In the genomic region with DNA sequence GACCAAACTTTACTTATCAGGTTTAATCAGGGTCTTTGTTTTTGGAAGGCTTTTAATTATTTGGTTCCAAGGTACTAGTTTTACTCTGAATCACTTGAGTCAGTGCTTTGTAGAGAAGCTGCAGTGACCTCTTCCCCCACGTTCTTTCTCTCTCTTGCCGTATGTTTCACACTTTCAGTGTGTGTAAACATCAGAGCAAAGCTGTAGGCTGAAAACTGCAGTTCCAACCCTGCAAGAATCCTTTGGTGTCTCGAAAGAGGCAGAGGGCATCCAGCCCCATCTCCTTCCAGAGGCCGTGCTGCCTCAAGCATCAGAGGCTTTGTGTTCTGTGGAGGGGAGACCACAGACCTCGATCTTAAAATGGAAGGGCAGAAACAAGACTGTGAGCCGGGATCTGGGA, we compare ENCODE assay signal across 26 cellular contexts. TPM values are rescaled to one million over a fixed set of nuclear protein-coding genes. Genes with fewer than 3 reads are reported as not detected.
DNase-seq lines count a peak whose midpoint lies in the region; ATAC-seq, FAIRE-seq and TF ChIP-seq lines count a peak whose summit lies in the region.
"Had no signal": no experiment of that assay in that cellular context is flagged by ENCODE, and none has a peak within 500 bp of the region (broad histone marks: within the 10 kb centered on the region; RNA-seq: fewer than 3 reads in every experiment).

No MANE protein-coding gene starts in this region.

- H2AK5ac ChIP-seq in H1 (ENCODE audit: low read depth, low read length) = no peak overlapping the region
- no peak overlapping the region for H2AK5ac ChIP-seq in neuronal stem cell (ENCODE audit: low read depth, low read length)

- H4K8ac ChIP-seq in H1 (ENCODE audit: extremely low read depth, insufficient read depth, low read length) = no peak overlapping the region
- no peak overlapping the region for H4K8ac ChIP-seq in neuronal stem cell (ENCODE audit: low read depth, low read length)

- no peaks in the 10 kb centered on the region for H3K79me2 ChIP-seq in H1 (ENCODE audit: control insufficient read depth in 1 of 2, insufficient read depth in 2 of 2, low read length in 2 of 2)

- intact Hi-C loops in activated CD4-positive, alpha-beta T cell treated with anti-CD3 and anti-CD28 coated beads, Interleukin-2, amount 10 ng/mL, durations not matched to agents 24 days and 14 days (cut with micrococcal nuclease) = no loop called here
- intact Hi-C loops in activated CD4-positive, alpha-beta T cell treated with anti-CD3 and anti-CD28 coated beads for 36 hours (cut with DNase I, micrococcal nuclease) = no loop called here

- peak overlapping the region; percentile 7 to 63 (median 40); a peak in 20 of 22 replicates for H3K4me2 ChIP-seq in BLaER1 treated with 17β-estradiol and CSF1 and Interleukin-3, amounts not matched to agents 10 nM and 100 nM
- H3K4me2 ChIP-seq in H1 (ENCODE audit: insufficient read depth in 1 of 2, low read depth in 2 of 2, low read length in 2 of 2) (no peak overlapping the region), neuronal stem cell (ENCODE audit: insufficient read depth, low read length, poor library complexity, severe bottlenecking) (no peak overlapping the region)
- H3K4me2 ChIP-seq: A549 had no signal

- H3K79me1 ChIP-seq in H1 (ENCODE audit: low read depth, low read length) (no peaks in the 10 kb centered on the region), neuronal stem cell (ENCODE audit: low read depth, low read length) (no peaks in the 10 kb centered on the region)

- H3K18ac ChIP-seq in H1 (ENCODE audit: extremely low read depth, low read length) (no peak overlapping the region), neuronal stem cell (ENCODE audit: low read length) (no peak overlapping the region)

- peak; percentile 49 for DNase-seq in activated CD4-positive, alpha-beta T cell treated with anti-CD3 and anti-CD28 coated beads, Interleukin-2, amount 10 ng/mL, durations not matched to agents 24 days and 14 days
- no peak for DNase-seq in activated CD4-positive, alpha-beta T cell treated with anti-CD3 and anti-CD28 coated beads for 36 hours
- DNase-seq in H1 (ENCODE audit: low read depth in 1 of 2, low spot score in 2 of 2) = no peak
- no peak for DNase-seq in neuronal stem cell (ENCODE audit: low spot score)
- DNase-seq in HK-2 (ENCODE audit: unreplicated experiment) = no peak
- DNase-seq in NCI-H1436 treated with DMSO at 0.1 percent for 48 hours (lab: John Stamatoyannopoulos, UW) = no peak
- no peak for DNase-seq in LoVo (ENCODE audit: low spot score)
- DNase-seq: 8988T; ACHN; AML-193; BE2C; Caco-2; CD4-positive, CD25-positive, alpha-beta regulatory T cell; CD8-positive, alpha-beta T cell; DMS153; DND-41; GM23248; HFFc6 had no signal

- CTCF ChIA-PET in activated CD4-positive, alpha-beta T cell treated with anti-CD3 and anti-CD28 coated beads for 36 hours (lab: Charles Lee) = no interaction called here
- CTCF ChIA-PET in H1 (lab: Charles Lee; ENCODE audit: partially characterized antibody) = interaction anchor here (0.7 to 1.6 kb wide), 5 partner anchors 9 to 1349 kb away, joined by 3 to 7 read pairs (median 4); no protein-coding TSS in a partner anchor

- peak overlapping the region in 3 of 11 experiments; percentile 10 to 57 (median 42); a peak in 3 of 22 replicates for H3K27ac ChIP-seq in BLaER1 treated with 17β-estradiol and CSF1 and Interleukin-3, amounts not matched to agents 10 nM and 100 nM
- no peak overlapping the region for H3K27ac ChIP-seq in H1 (ENCODE audit: low read depth, low read length)
- no peak overlapping the region for H3K27ac ChIP-seq in neuronal stem cell (replicated peaks; ENCODE audit: low read length)
- H3K27ac ChIP-seq: A549, C4-2B, GM23248 had no signal

- POLR2A ChIA-PET in activated CD4-positive, alpha-beta T cell treated with anti-CD3 and anti-CD28 coated beads for 36 hours (lab: Charles Lee) = no interaction called here
- POLR2A ChIA-PET in H1 (lab: Charles Lee; ENCODE audit: partially characterized antibody) = no interaction called here

- no peak overlapping the region for H4K91ac ChIP-seq in H1 (replicated peaks; ENCODE audit: insufficient read length, low read length)
- no peak overlapping the region for H4K91ac ChIP-seq in neuronal stem cell (ENCODE audit: low read depth, low read length, poor library complexity)

- H2AFZ ChIP-seq in H1 (ENCODE audit: low read length) (0 out of 2 replicates have a peak overlapping the region, but pooled peaks have one; percentile 51), neuronal stem cell (ENCODE audit: low read length) (peak overlapping the region; percentile 33)
- H2AFZ ChIP-seq: GM23248 had no signal

- no peak for TF ChIP-seq EP300 in H1 (IDR thresholded peaks at IDR 0.05; ENCODE audit: borderline replicate concordance in 1 of 2, low read depth in 2 of 2, low read length in 2 of 2)

- H3K56ac ChIP-seq in H1 (replicated peaks; ENCODE audit: insufficient read length, low read depth, low read length) = no peak overlapping the region

- H3K9me3 Mint-ChIP-seq in activated CD4-positive, alpha-beta T cell treated with anti-CD3 and anti-CD28 coated beads, Interleukin-2, amount 10 ng/mL, durations not matched to agents 24 days and 14 days = no peaks in the 10 kb centered on the region
- H3K9me3 Mint-ChIP-seq in activated CD4-positive, alpha-beta T cell treated with anti-CD3 and anti-CD28 coated beads for 36 hours (ENCODE audit: low read depth) = no peaks in the 10 kb centered on the region
- H3K9me3 Mint-ChIP-seq: CD4-positive, CD25-positive, alpha-beta regulatory T cell; CD8-positive, alpha-beta T cell; HFFc6 had no signal

- peaks cover 6% of the 10 kb centered on the region for H3K27me3 Mint-ChIP-seq in activated CD4-positive, alpha-beta T cell treated with anti-CD3 and anti-CD28 coated beads, Interleukin-2, amount 10 ng/mL, durations not matched to agents 24 days and 14 days
- peaks cover 11% of the 10 kb centered on the region for H3K27me3 Mint-ChIP-seq in activated CD4-positive, alpha-beta T cell treated with anti-CD3 and anti-CD28 coated beads for 36 hours

- H3K27me3 ChIP-seq in BLaER1 treated with 17β-estradiol and CSF1 and Interleukin-3, amounts not matched to agents 10 nM and 100 nM = no peaks in the 10 kb centered on the region
- H3K27me3 ChIP-seq in H1 (replicated peaks in 1 of 4; ENCODE audit: control insufficient read depth in 3 of 4, extremely low read depth in 1 of 4, insufficient read depth in 3 of 4, low read length in 3 of 4) (no peaks in the 10 kb centered on the region), neuronal stem cell (ENCODE audit: control insufficient read depth in 3 of 3, insufficient read depth in 3 of 3, low read depth in 1 of 3, low read length in 3 of 3) (peaks cover 0 to 4% (median 0%) of the 10 kb centered on the region in 3 experiments)
- H3K27me3 ChIP-seq: BE2C had no signal

- no peak overlapping the region for H3K4me3 Mint-ChIP-seq in activated CD4-positive, alpha-beta T cell treated with anti-CD3 and anti-CD28 coated beads, Interleukin-2, amount 10 ng/mL, durations not matched to agents 24 days and 14 days
- no peak overlapping the region for H3K4me3 Mint-ChIP-seq in activated CD4-positive, alpha-beta T cell treated with anti-CD3 and anti-CD28 coated beads for 36 hours
- H3K4me3 Mint-ChIP-seq: CD4-positive, CD25-positive, alpha-beta regulatory T cell; CD8-positive, alpha-beta T cell; HFFc6 had no signal

- no peak for TF ChIP-seq CTCF in H1 (IDR thresholded peaks at IDR 0.05; ENCODE audit: control extremely low read depth in 1 of 3, insufficient read depth in 1 of 3, low read depth in 1 of 3, low read length in 3 of 3)

- no peaks in the 10 kb centered on the region for H3K36me3 ChIP-seq in BLaER1 treated with 17β-estradiol and CSF1 and Interleukin-3, amounts not matched to agents 10 nM and 100 nM
- H3K36me3 ChIP-seq in H1 (ENCODE audit: control insufficient read depth in 2 of 4, insufficient read depth in 4 of 4, low read length in 3 of 4) = no peaks in the 10 kb centered on the region
- no peaks in the 10 kb centered on the region for H3K36me3 ChIP-seq in neuronal stem cell (replicated peaks in 1 of 2; ENCODE audit: control insufficient read depth in 2 of 2, insufficient read depth in 2 of 2, low read length in 2 of 2)
- H3K36me3 ChIP-seq: BE2C, HAP-1 had no signal

- no peak overlapping the region for H3K4me3 ChIP-seq in BLaER1 treated with 17β-estradiol and CSF1 and Interleukin-3, amounts not matched to agents 10 nM and 100 nM
- no peak overlapping the region for H3K4me3 ChIP-seq in H1 (ENCODE audit: extremely low read depth in 1 of 4, insufficient read depth in 2 of 4, low read depth in 3 of 4, low read length in 4 of 4)
- H3K4me3 ChIP-seq in neuronal stem cell (ENCODE audit: low read length in 2 of 2) = no peak overlapping the region
- H3K4me3 ChIP-seq: A549, GM23248, HAP-1 had no signal

- no peaks in the 10 kb centered on the region for H3K9me3 ChIP-seq in BLaER1 treated with 17β-estradiol and CSF1 and Interleukin-3, amounts not matched to agents 10 nM and 100 nM (replicated peaks in 1 of 11)
- H3K9me3 ChIP-seq in H1 (ENCODE audit: insufficient read depth in 2 of 2, low read depth in 1 of 2, low read length in 1 of 2) (no peaks in the 10 kb centered on the region), neuronal stem cell (replicated peaks in 1 of 2; ENCODE audit: control insufficient read depth in 2 of 2, insufficient read depth in 1 of 2, low read depth in 1 of 2, low read length in 2 of 2) (no peaks in the 10 kb centered on the region)
- H3K9me3 ChIP-seq: A549, BE2C, Caco-2, HAP-1 had no signal

- no peak overlapping the region for H2BK120ac ChIP-seq in H1 (replicated peaks; ENCODE audit: low read depth, low read length)
- H2BK120ac ChIP-seq in neuronal stem cell (ENCODE audit: low read depth, low read length) = no peak overlapping the region

- no peaks in the 10 kb centered on the region for H3K4me1 Mint-ChIP-seq in activated CD4-positive, alpha-beta T cell treated with anti-CD3 and anti-CD28 coated beads, Interleukin-2, amount 10 ng/mL, durations not matched to agents 24 days and 14 days
- H3K4me1 Mint-ChIP-seq in activated CD4-positive, alpha-beta T cell treated with anti-CD3 and anti-CD28 coated beads for 36 hours = no peaks in the 10 kb centered on the region
- H3K4me1 Mint-ChIP-seq: CD4-positive, CD25-positive, alpha-beta regulatory T cell had no signal

- no peak overlapping the region for H3K27ac Mint-ChIP-seq in activated CD4-positive, alpha-beta T cell treated with anti-CD3 and anti-CD28 coated beads, Interleukin-2, amount 10 ng/mL, durations not matched to agents 24 days and 14 days
- H3K27ac Mint-ChIP-seq in activated CD4-positive, alpha-beta T cell treated with anti-CD3 and anti-CD28 coated beads for 36 hours = no peak overlapping the region
- H3K27ac Mint-ChIP-seq: CD4-positive, CD25-positive, alpha-beta regulatory T cell; CD8-positive, alpha-beta T cell; HFFc6 had no signal

- H3K14ac ChIP-seq in H1 (ENCODE audit: insufficient read length) (no peak overlapping the region), neuronal stem cell (ENCODE audit: low read length) (no peak overlapping the region)

- no peak for TF ChIP-seq POLR2A in H1 (IDR thresholded peaks at IDR 0.05; ENCODE audit: control extremely low read depth in 1 of 2, low read depth in 2 of 2, low read length in 2 of 2)

- H3K9ac ChIP-seq in BLaER1 treated with 17β-estradiol and CSF1 and Interleukin-3, amounts not matched to agents 10 nM and 100 nM = peak overlapping the region in 4 of 11 experiments; percentile 19 to 43 (median 32); a peak in 4 of 22 replicates
- no peak overlapping the region for H3K9ac ChIP-seq in H1 (replicated peaks in 1 of 4; ENCODE audit: extremely low read depth in 1 of 4, low read depth in 3 of 4, low read length in 3 of 4)
- no peak overlapping the region for H3K9ac ChIP-seq in neuronal stem cell (ENCODE audit: low read depth, low read length, poor library complexity)
- H3K9ac ChIP-seq: GM23248 had no signal

- H3K23me2 ChIP-seq in H1 (ENCODE audit: low read depth, low read length) = no peaks in the 10 kb centered on the region

- H2BK5ac ChIP-seq in H1 (ENCODE audit: low read depth, low read length) (no peak overlapping the region), neuronal stem cell (ENCODE audit: low read length) (no peak overlapping the region)

- ATAC-seq in activated CD4-positive, alpha-beta T cell treated with anti-CD3 and anti-CD28 coated beads for 36 hours = no peak
- ATAC-seq: A549; CD8-positive, alpha-beta T cell had no signal

- H3K36me3 Mint-ChIP-seq in activated CD4-positive, alpha-beta T cell treated with anti-CD3 and anti-CD28 coated beads, Interleukin-2, amount 10 ng/mL, durations not matched to agents 24 days and 14 days (ENCODE audit: low read depth) = no peaks in the 10 kb centered on the region
- H3K36me3 Mint-ChIP-seq in activated CD4-positive, alpha-beta T cell treated with anti-CD3 and anti-CD28 coated beads for 36 hours (ENCODE audit: low read depth) = no peaks in the 10 kb centered on the region
- H3K36me3 Mint-ChIP-seq: CD4-positive, CD25-positive, alpha-beta regulatory T cell; CD8-positive, alpha-beta T cell had no signal

- no peak overlapping the region for H2BK20ac ChIP-seq in H1 (ENCODE audit: low read length)

- TF ChIP-seq RAD21 in H1 (IDR thresholded peaks at IDR 0.05 in 1 of 2, conservative IDR thresholded peaks at IDR 0.05 in 1 of 2; ENCODE audit: low read depth in 2 of 2, low read length in 2 of 2) = no peak

- no peak for FAIRE-seq in H1 (lab: Jason Lieb, UNC)
- FAIRE-seq: A549, D721Med, G401.6, GM12892, H54 had no signal

- H3K4ac ChIP-seq in H1 (replicated peaks; ENCODE audit: insufficient read length, low read depth, low read length) (no peak overlapping the region), neuronal stem cell (ENCODE audit: low read length) (no peak overlapping the region)

- H4K5ac ChIP-seq in H1 (ENCODE audit: insufficient read length, low read depth, low read length) = no peak overlapping the region

- H3K4me1 ChIP-seq in BLaER1 treated with 17β-estradiol and CSF1 and Interleukin-3, amounts not matched to agents 10 nM and 100 nM = peaks cover 0 to 26% (median 11%) of the 10 kb centered on the region in 10 experiments; a peak in 13 of 20 replicates
- no peaks in the 10 kb centered on the region for H3K4me1 ChIP-seq in H1 (replicated peaks in 1 of 4; ENCODE audit: control insufficient read depth in 3 of 4, insufficient read depth in 4 of 4, low read length in 3 of 4)
- H3K4me1 ChIP-seq in neuronal stem cell (ENCODE audit: control insufficient read depth in 2 of 2, insufficient read depth in 1 of 2, low read depth in 1 of 2, low read length in 2 of 2) = no peaks in the 10 kb centered on the region
- H3K4me1 ChIP-seq: A549, BE2C, Caco-2, HAP-1 had no signal

- no peak overlapping the region for H3K23ac ChIP-seq in H1 (ENCODE audit: insufficient read length)
- H3K23ac ChIP-seq in neuronal stem cell (ENCODE audit: low read depth, low read length, poor library complexity) = no peak overlapping the region

- H2BK15ac ChIP-seq in H1 (ENCODE audit: low read length) (no peak overlapping the region), neuronal stem cell (ENCODE audit: low read length) (no peak overlapping the region)

- WGBS in H1 (ENCODE audit: extremely low coverage in 1 of 2, insufficient coverage in 1 of 2, insufficient read length in 1 of 2, insufficient replicate concordance in 2 of 2, low coverage in 1 of 2, low lambda C conversion rate in 2 of 2, missing lambda C conversion rate in 1 of 2), 2 experiments = 89% methylated on average over 6 of the region's 6 CpGs; no CpG with 5 or more reads in 1 of the 2 experiments
- WGBS in neuronal stem cell (ENCODE audit: extremely low coverage in 2 of 2, insufficient read length in 2 of 2, insufficient replicate concordance in 1 of 2), 2 donors = no CpG with 5 or more reads among the region's 6 CpGs

- H2BK12ac ChIP-seq in H1 (ENCODE audit: low read depth, low read length) (no peak overlapping the region), neuronal stem cell (ENCODE audit: low read length) (no peak overlapping the region)

- H4K20me1 ChIP-seq in BLaER1 treated with 17β-estradiol and CSF1 and Interleukin-3, amounts not matched to agents 10 nM and 100 nM = no peaks in the 10 kb centered on the region
- no peaks in the 10 kb centered on the region for H4K20me1 ChIP-seq in H1 (replicated peaks in 1 of 2; ENCODE audit: control insufficient read depth in 1 of 2, insufficient read depth in 2 of 2, low read length in 2 of 2)

RNA-seq across cellular contexts. Expression of a gene that starts 42.1 kb away (rescaled TPM):
- total RNA-seq in activated CD4-positive, alpha-beta T cell treated with anti-CD3 and anti-CD28 coated beads, Interleukin-2, amount 10 ng/mL, durations not matched to agents 24 days and 14 days = not detected in 2 replicates
- under 1 TPM; 0.39 to 0.51 TPM for total RNA-seq in activated CD4-positive, alpha-beta T cell treated with anti-CD3 and anti-CD28 coated beads for 36 hours
- total RNA-seq in H1 (2021; fragmentation: NEBNext Ultra II Directional; extraction: Animal tissue kit (Norgen Biotek cat#: 25700)) = 0.61 TPM in 1 of 2 replicates, not detected in the other
- 0.08 and 0.29 TPM in 2 replicates for polyA plus RNA-seq in H1 (2011; rRNA removed)
- polyA plus RNA-seq in H1 (2011; cell fraction: cytosol; rRNA removed) = 0.14 TPM
- 0.57 TPM for polyA plus RNA-seq in H1 (2011; cell fraction: nucleus; rRNA removed)
- polyA plus RNA-seq in H1 (2012, experiment 1 of 2) = 0.59 to 1.0 TPM in 2 of 4 replicates, not detected in the others
- not detected for polyA plus RNA-seq in H1 (2012, experiment 2 of 2)
- 0.06 TPM for polyA plus RNA-seq in H1 (2013, experiment 1 of 2)
- polyA plus RNA-seq in H1 (2013, experiment 2 of 2) = 0.17 TPM
- 0.95 and 1.7 TPM in 2 replicates for polyA minus RNA-seq in H1 (2011; rRNA and poly(A)+ RNA removed)
- polyA minus RNA-seq in H1 (2011; cell fraction: cytosol; rRNA and poly(A)+ RNA removed) = not detected
- polyA minus RNA-seq in H1 (2011; cell fraction: nucleus; rRNA and poly(A)+ RNA removed) = not detected
- 0.28 TPM for polyA plus RNA-seq in neuronal stem cell (2013, experiment 1 of 2)
- polyA plus RNA-seq in neuronal stem cell (2013, experiment 2 of 2) = 0.22 TPM
- total RNA-seq: Caco-2; CD4-positive, CD25-positive, alpha-beta regulatory T cell; CD8-positive, alpha-beta T cell; GM23248 had no signal
- polyA plus RNA-seq: CD4-positive, CD25-positive, alpha-beta regulatory T cell; GM23248 had no signal

RNA-seq across cellular contexts. Expression of a gene that starts 42.1 kb away (rescaled TPM):
- total RNA-seq in activated CD4-positive, alpha-beta T cell treated with anti-CD3 and anti-CD28 coated beads, Interleukin-2, amount 10 ng/mL, durations not matched to agents 24 days and 14 days = 22.7 and 25.1 TPM in 2 replicates
- 10 to 100 TPM; 19.9 to 22.2 TPM for total RNA-seq in activated CD4-positive, alpha-beta T cell treated with anti-CD3 and anti-CD28 coated beads for 36 hours
- total RNA-seq in H1 (2021; fragmentation: NEBNext Ultra II Directional; extraction: Animal tissue kit (Norgen Biotek cat#: 25700)) = 21.9 and 26.5 TPM in 2 replicates
- 2.8 and 4.0 TPM in 2 replicates for polyA plus RNA-seq in H1 (2011; rRNA removed)
- polyA plus RNA-seq in H1 (2011; cell fraction: cytosol; rRNA removed) = 7.9 TPM
- polyA plus RNA-seq in H1 (2011; cell fraction: nucleus; rRNA removed) = 5.3 TPM
- polyA plus RNA-seq in H1 (2012, experiment 1 of 2) = 12.1 to 26.7 TPM (median 15.7 TPM) in 4 replicates
- 0.89 TPM for polyA plus RNA-seq in H1 (2012, experiment 2 of 2)
- polyA plus RNA-seq in H1 (2013, experiment 1 of 2) = 17.5 TPM
- polyA plus RNA-seq in H1 (2013, experiment 2 of 2) = 19.3 TPM
- polyA minus RNA-seq in H1 (2011; rRNA and poly(A)+ RNA removed) = 9.4 and 10.9 TPM in 2 replicates
- 8.0 TPM for polyA minus RNA-seq in H1 (2011; cell fraction: cytosol; rRNA and poly(A)+ RNA removed)
- polyA minus RNA-seq in H1 (2011; cell fraction: nucleus; rRNA and poly(A)+ RNA removed) = 9.2 TPM
- polyA plus RNA-seq in neuronal stem cell (2013, experiment 1 of 2) = 16.9 TPM
- polyA plus RNA-seq in neuronal stem cell (2013, experiment 2 of 2) = 16.6 TPM

Comparison
In these comparisons a context has a peak if more than half of its experiments do, and no peak if none do; other contexts are left out.
1. H3K4me2 ChIP-seq: peak in BLaER1 treated with 17β-estradiol and CSF1 and Interleukin-3, amounts not matched to agents 10 nM and 100 nM (11 of 11); none in H1 (0 of 2) and neuronal stem cell (single experiment).